Comparison of ENCODE assay signal across 2 cellular contexts in genomic region chr1:185489406-185489805, GRCh38.
TF ChIP-seq lines count a peak whose summit lies in the region.

No MANE protein-coding gene starts in this region.

TF ChIP-seq in A549, 52 proteins besides CTCF, POLR2A, EP300 and RAD21 (continued from another document):
- TF ChIP-seq MAX (IDR thresholded peaks at IDR 0.05) (no peak), MAZ (IDR thresholded peaks at IDR 0.05; ENCODE audit: borderline replicate concordance, low read depth, low read length) (no peak), BHLHE40 (IDR thresholded peaks at IDR 0.05; ENCODE audit: low read depth, low read length) (no peak), ESRRA (IDR thresholded peaks at IDR 0.05; ENCODE audit: borderline replicate concordance, low read length) (no peak)
- TF ChIP-seq, protein P1, sequence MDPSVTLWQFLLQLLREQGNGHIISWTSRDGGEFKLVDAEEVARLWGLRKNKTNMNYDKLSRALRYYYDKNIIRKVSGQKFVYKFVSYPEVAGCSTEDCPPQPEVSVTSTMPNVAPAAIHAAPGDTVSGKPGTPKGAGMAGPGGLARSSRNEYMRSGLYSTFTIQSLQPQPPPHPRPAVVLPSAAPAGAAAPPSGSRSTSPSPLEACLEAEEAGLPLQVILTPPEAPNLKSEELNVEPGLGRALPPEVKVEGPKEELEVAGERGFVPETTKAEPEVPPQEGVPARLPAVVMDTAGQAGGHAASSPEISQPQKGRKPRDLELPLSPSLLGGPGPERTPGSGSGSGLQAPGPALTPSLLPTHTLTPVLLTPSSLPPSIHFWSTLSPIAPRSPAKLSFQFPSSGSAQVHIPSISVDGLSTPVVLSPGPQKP (IDR thresholded peaks at IDR 0.05; ENCODE audit: low read depth, low read length): no peak
TF ChIP-seq in A549: peak in this region for 0.

TF ChIP-seq in GM23338, 12 proteins besides CTCF, POLR2A, EP300 and RAD21 (continued from another document):
- TF ChIP-seq, protein P2, sequence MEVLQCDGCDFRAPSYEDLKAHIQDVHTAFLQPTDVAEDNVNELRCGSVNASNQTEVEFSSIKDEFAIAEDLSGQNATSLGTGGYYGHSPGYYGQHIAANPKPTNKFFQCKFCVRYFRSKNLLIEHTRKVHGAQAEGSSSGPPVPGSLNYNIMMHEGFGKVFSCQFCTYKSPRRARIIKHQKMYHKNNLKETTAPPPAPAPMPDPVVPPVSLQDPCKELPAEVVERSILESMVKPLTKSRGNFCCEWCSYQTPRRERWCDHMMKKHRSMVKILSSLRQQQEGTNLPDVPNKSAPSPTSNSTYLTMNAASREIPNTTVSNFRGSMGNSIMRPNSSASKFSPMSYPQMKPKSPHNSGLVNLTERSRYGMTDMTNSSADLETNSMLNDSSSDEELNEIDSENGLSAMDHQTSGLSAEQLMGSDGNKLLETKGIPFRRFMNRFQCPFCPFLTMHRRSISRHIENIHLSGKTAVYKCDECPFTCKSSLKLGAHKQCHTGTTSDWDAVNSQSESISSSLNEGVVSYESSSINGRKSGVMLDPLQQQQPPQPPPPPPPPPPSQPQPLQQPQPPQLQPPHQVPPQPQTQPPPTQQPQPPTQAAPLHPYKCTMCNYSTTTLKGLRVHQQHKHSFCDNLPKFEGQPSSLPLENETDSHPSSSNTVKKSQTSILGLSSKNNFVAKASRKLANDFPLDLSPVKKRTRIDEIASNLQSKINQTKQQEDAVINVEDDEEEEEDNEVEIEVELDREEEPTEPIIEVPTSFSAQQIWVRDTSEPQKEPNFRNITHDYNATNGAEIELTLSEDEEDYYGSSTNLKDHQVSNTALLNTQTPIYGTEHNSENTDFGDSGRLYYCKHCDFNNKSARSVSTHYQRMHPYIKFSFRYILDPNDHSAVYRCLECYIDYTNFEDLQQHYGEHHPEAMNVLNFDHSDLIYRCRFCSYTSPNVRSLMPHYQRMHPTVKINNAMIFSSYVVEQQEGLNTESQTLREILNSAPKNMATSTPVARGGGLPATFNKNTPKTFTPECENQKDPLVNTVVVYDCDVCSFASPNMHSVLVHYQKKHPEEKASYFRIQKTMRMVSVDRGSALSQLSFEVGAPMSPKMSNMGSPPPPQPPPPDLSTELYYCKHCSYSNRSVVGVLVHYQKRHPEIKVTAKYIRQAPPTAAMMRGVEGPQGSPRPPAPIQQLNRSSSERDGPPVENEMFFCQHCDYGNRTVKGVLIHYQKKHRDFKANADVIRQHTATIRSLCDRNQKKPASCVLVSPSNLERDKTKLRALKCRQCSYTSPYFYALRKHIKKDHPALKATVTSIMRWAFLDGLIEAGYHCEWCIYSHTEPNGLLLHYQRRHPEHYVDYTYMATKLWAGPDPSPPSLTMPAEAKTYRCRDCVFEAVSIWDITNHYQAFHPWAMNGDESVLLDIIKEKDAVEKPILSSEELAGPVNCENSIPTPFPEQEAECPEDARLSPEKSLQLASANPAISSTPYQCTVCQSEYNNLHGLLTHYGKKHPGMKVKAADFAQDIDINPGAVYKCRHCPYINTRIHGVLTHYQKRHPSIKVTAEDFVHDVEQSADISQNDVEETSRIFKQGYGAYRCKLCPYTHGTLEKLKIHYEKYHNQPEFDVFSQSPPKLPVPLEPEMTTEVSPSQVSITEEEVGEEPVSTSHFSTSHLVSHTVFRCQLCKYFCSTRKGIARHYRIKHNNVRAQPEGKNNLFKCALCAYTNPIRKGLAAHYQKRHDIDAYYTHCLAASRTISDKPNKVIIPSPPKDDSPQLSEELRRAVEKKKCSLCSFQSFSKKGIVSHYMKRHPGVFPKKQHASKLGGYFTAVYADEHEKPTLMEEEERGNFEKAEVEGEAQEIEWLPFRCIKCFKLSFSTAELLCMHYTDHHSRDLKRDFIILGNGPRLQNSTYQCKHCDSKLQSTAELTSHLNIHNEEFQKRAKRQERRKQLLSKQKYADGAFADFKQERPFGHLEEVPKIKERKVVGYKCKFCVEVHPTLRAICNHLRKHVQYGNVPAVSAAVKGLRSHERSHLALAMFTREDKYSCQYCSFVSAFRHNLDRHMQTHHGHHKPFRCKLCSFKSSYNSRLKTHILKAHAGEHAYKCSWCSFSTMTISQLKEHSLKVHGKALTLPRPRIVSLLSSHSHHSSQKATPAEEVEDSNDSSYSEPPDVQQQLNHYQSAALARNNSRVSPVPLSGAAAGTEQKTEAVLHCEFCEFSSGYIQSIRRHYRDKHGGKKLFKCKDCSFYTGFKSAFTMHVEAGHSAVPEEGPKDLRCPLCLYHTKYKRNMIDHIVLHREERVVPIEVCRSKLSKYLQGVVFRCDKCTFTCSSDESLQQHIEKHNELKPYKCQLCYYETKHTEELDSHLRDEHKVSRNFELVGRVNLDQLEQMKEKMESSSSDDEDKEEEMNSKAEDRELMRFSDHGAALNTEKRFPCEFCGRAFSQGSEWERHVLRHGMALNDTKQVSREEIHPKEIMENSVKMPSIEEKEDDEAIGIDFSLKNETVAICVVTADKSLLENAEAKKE (CRISPR knock-in tag; IDR thresholded peaks at IDR 0.05): no peak
- no peak for TF ChIP-seq REST (IDR thresholded peaks at IDR 0.05; ENCODE audit: unreplicated experiment)
